ENCODE assay signal across 16 cellular contexts in genomic region chr9:134571326-134571871, GRCh38.
DNase-seq lines count a peak whose midpoint lies in the region; ATAC-seq and TF ChIP-seq lines count a peak whose summit lies in the region.
"Had no signal": no experiment of that assay in that cellular context is flagged by ENCODE, and none has a peak within 500 bp of the region (broad histone marks: within the 10 kb centered on the region; RNA-seq: fewer than 3 reads in every experiment).

No MANE protein-coding gene starts in this region.

- H3K36me3 Mint-ChIP-seq in activated naive CD4-positive, alpha-beta T cell treated with anti-CD3 and anti-CD28 coated beads for 36 hours (ENCODE audit: low read depth) = no peaks in the 10 kb centered on the region
- no peaks in the 10 kb centered on the region for H3K36me3 Mint-ChIP-seq in activated naive CD4-positive, alpha-beta T cell treated with anti-CD3 and anti-CD28 coated beads, Interleukin-2, amount 50 U/mL, for 72 hours
- no peaks in the 10 kb centered on the region for H3K36me3 Mint-ChIP-seq in activated T-helper 2 cell treated with anti-CD3 and anti-CD28 coated beads, Interferon-gamma antibody, Interleukin-2, Interleukin-4, amounts not matched to agents 10 μg/mL and 5 μg/mL and 100 μg/mL, durations not matched to agents 14 hours and 24 hours and 36 hours (ENCODE audit: low read depth)

- H3K9me3 Mint-ChIP-seq in activated naive CD4-positive, alpha-beta T cell treated with anti-CD3 and anti-CD28 coated beads for 36 hours = peaks cover 6% of the 10 kb centered on the region
- H3K9me3 Mint-ChIP-seq in activated naive CD4-positive, alpha-beta T cell treated with anti-CD3 and anti-CD28 coated beads, Interleukin-2, amount 50 U/mL, for 72 hours = peaks cover 0 to 4% of the 10 kb centered on the region in 2 donors
- H3K9me3 Mint-ChIP-seq in activated T-helper 2 cell treated with anti-CD3 and anti-CD28 coated beads, Interferon-gamma antibody, Interleukin-2, Interleukin-4, amounts not matched to agents 10 μg/mL and 5 μg/mL and 100 μg/mL, durations not matched to agents 14 hours and 24 hours and 36 hours = no peaks in the 10 kb centered on the region

- H3K27me3 ChIP-seq in right lobe of liver (no peaks in the 10 kb centered on the region), testis (no peaks in the 10 kb centered on the region)

- CTCF ChIA-PET in activated naive CD4-positive, alpha-beta T cell treated with anti-CD3 and anti-CD28 coated beads for 36 hours (lab: Charles Lee) = no interaction called here

- H3K4me1 ChIP-seq in right lobe of liver = no peaks in the 10 kb centered on the region
- H3K4me1 ChIP-seq in testis = no peaks in the 10 kb centered on the region

- H3K4me3 ChIP-seq in right lobe of liver (no peak overlapping the region), testis (no peak overlapping the region)
- H3K4me3 ChIP-seq: GM12878 had no signal

- no peaks in the 10 kb centered on the region for H3K36me3 ChIP-seq in right lobe of liver
- no peaks in the 10 kb centered on the region for H3K36me3 ChIP-seq in testis (ENCODE audit: low read depth, missing control alignments)

- TF ChIP-seq POLR2A in right lobe of liver (IDR thresholded peaks at IDR 0.05) (no peak), testis (IDR thresholded peaks at IDR 0.05) (no peak)

- DNase-seq in activated naive CD4-positive, alpha-beta T cell treated with anti-CD3 and anti-CD28 coated beads for 36 hours = no peak
- no peak for DNase-seq in activated naive CD4-positive, alpha-beta T cell treated with anti-CD3 and anti-CD28 coated beads, Interleukin-2, amount 50 U/mL, for 72 hours (ENCODE audit: low spot score in 2 of 2)
- DNase-seq in activated CD8-positive, alpha-beta memory T cell treated with anti-CD3 and anti-CD28 coated beads, Interleukin-2, amount 50 U/mL, for 4 hours = peak; percentile 6
- peak in 2 of 3 donors; percentile 2 to 26 for DNase-seq in right lobe of liver
- DNase-seq in testis = peak; percentile 6
- DNase-seq in activated T-helper 2 cell treated with anti-CD3 and anti-CD28 coated beads, Interferon-gamma antibody, Interleukin-2, Interleukin-4, amounts not matched to agents 10 μg/mL and 5 μg/mL and 100 μg/mL, durations not matched to agents 14 hours and 24 hours and 36 hours (ENCODE audit: low spot score) = no peak
- no peak for DNase-seq in kidney glomerular epithelial cell (lab: John Stamatoyannopoulos, UW)
- DNase-seq: activated CD4-positive, CD25-positive, alpha-beta regulatory T cell; COR-L47; foreskin melanocyte; NCI-H146; NCI-H345; T-helper 17 cell had no signal

- H3K4me3 Mint-ChIP-seq in activated naive CD4-positive, alpha-beta T cell treated with anti-CD3 and anti-CD28 coated beads for 36 hours = no peak overlapping the region
- H3K4me3 Mint-ChIP-seq in activated T-helper 2 cell treated with anti-CD3 and anti-CD28 coated beads, Interferon-gamma antibody, Interleukin-2, Interleukin-4, amounts not matched to agents 10 μg/mL and 5 μg/mL and 100 μg/mL, durations not matched to agents 14 hours and 24 hours and 36 hours (ENCODE audit: low read depth) = no peak overlapping the region
- H3K4me3 Mint-ChIP-seq: nephron, T-helper 17 cell had no signal

- H3K9me3 ChIP-seq in right lobe of liver (no peaks in the 10 kb centered on the region), testis (no peaks in the 10 kb centered on the region)

- peak overlapping the region; percentile 42 for H3K27ac Mint-ChIP-seq in activated naive CD4-positive, alpha-beta T cell treated with anti-CD3 and anti-CD28 coated beads for 36 hours
- H3K27ac Mint-ChIP-seq in activated naive CD4-positive, alpha-beta T cell treated with anti-CD3 and anti-CD28 coated beads, Interleukin-2, amount 50 U/mL, for 72 hours = no peak overlapping the region
- H3K27ac Mint-ChIP-seq in activated T-helper 2 cell treated with anti-CD3 and anti-CD28 coated beads, Interferon-gamma antibody, Interleukin-2, Interleukin-4, amounts not matched to agents 10 μg/mL and 5 μg/mL and 100 μg/mL, durations not matched to agents 14 hours and 24 hours and 36 hours = no peak overlapping the region

- intact Hi-C loops in activated naive CD4-positive, alpha-beta T cell treated with anti-CD3 and anti-CD28 coated beads for 36 hours (cut with micrococcal nuclease) = no loop called here
- intact Hi-C loops in right lobe of liver (cut with DNase I) = no loop called here
- intact Hi-C loops in testis (cut with DNase I; ENCODE audit: low total_unique reads) = no loop called here
- intact Hi-C loops in activated T-helper 2 cell treated with anti-CD3 and anti-CD28 coated beads, Interferon-gamma antibody, Interleukin-2, Interleukin-4, amounts not matched to agents 10 μg/mL and 5 μg/mL and 100 μg/mL, durations not matched to agents 14 hours and 24 hours and 36 hours (cut with micrococcal nuclease) = no loop called here

- TF ChIP-seq CTCF in right lobe of liver (IDR thresholded peaks at IDR 0.05) (no peak), testis (IDR thresholded peaks at IDR 0.05) (no peak)

- no peaks in the 10 kb centered on the region for H3K4me1 Mint-ChIP-seq in activated naive CD4-positive, alpha-beta T cell treated with anti-CD3 and anti-CD28 coated beads for 36 hours (ENCODE audit: low read depth)
- H3K4me1 Mint-ChIP-seq in activated T-helper 2 cell treated with anti-CD3 and anti-CD28 coated beads, Interferon-gamma antibody, Interleukin-2, Interleukin-4, amounts not matched to agents 10 μg/mL and 5 μg/mL and 100 μg/mL, durations not matched to agents 14 hours and 24 hours and 36 hours (ENCODE audit: low read depth) = no peaks in the 10 kb centered on the region

- ATAC-seq in activated naive CD4-positive, alpha-beta T cell treated with anti-CD3 and anti-CD28 coated beads, Interleukin-2, amount 50 U/mL, for 72 hours = no peak
- ATAC-seq in right lobe of liver (peak in 2 of 4 donors; percentile 32 to 34), GM19452 (IDR thresholded peaks at IDR 0.05; ENCODE audit: unreplicated experiment) (no peak)
- ATAC-seq: T-helper 17 cell had no signal

- H3K27me3 Mint-ChIP-seq in activated naive CD4-positive, alpha-beta T cell treated with anti-CD3 and anti-CD28 coated beads for 36 hours (ENCODE audit: low read depth) = no peaks in the 10 kb centered on the region
- H3K27me3 Mint-ChIP-seq in activated T-helper 2 cell treated with anti-CD3 and anti-CD28 coated beads, Interferon-gamma antibody, Interleukin-2, Interleukin-4, amounts not matched to agents 10 μg/mL and 5 μg/mL and 100 μg/mL, durations not matched to agents 14 hours and 24 hours and 36 hours (ENCODE audit: low read depth) = no peaks in the 10 kb centered on the region
- H3K27me3 Mint-ChIP-seq: T-helper 17 cell had no signal

- WGBS in right lobe of liver (ENCODE audit: insufficient coverage, low coverage, low lambda C conversion rate, missing lambda C conversion rate) = 42% methylated on average over 6 of the region's 11 CpGs
- 62 to 63% methylated on average over 11 of the region's 11 CpGs for WGBS in testis, 2 donors

- no peak overlapping the region for H3K27ac ChIP-seq in right lobe of liver
- no peak overlapping the region for H3K27ac ChIP-seq in testis

Comparison
In these comparisons a context has a peak if more than half of its experiments do, and no peak if none do; other contexts are left out.
1. DNase-seq: peak in activated CD8-positive, alpha-beta memory T cell treated with anti-CD3 and anti-CD28 coated beads, Interleukin-2, amount 50 U/mL, for 4 hours (single experiment), right lobe of liver (2 of 3) and testis (single experiment); none in activated naive CD4-positive, alpha-beta T cell treated with anti-CD3 and anti-CD28 coated beads for 36 hours (single experiment), activated naive CD4-positive, alpha-beta T cell treated with anti-CD3 and anti-CD28 coated beads, Interleukin-2, amount 50 U/mL, for 72 hours (0 of 2), activated T-helper 2 cell treated with anti-CD3 and anti-CD28 coated beads, Interferon-gamma antibody, Interleukin-2, Interleukin-4, amounts not matched to agents 10 μg/mL and 5 μg/mL and 100 μg/mL, durations not matched to agents 14 hours and 24 hours and 36 hours (single experiment) and kidney glomerular epithelial cell (single experiment).